Comparison of ENCODE assay signal across 1 cellular context in genomic region chr2:176132397-176133086, GRCh38.
TF ChIP-seq lines count a peak whose summit lies in the region.

No MANE protein-coding gene starts in this region.

TF ChIP-seq in WTC11, 78 proteins besides CTCF, POLR2A, EP300 and RAD21 (continued from another document):
- TF ChIP-seq ELF4 (CRISPR knock-in tag; IDR thresholded peaks at IDR 0.05; ENCODE audit: low read depth) = no peak
- no peak for TF ChIP-seq FOXJ3 (CRISPR knock-in tag; IDR thresholded peaks at IDR 0.05; ENCODE audit: borderline replicate concordance)
- TF ChIP-seq ZNF232 (CRISPR knock-in tag; IDR thresholded peaks at IDR 0.05) = no peak
- no peak for TF ChIP-seq KAT7 (CRISPR knock-in tag; IDR thresholded peaks at IDR 0.05; ENCODE audit: borderline replicate concordance)
- TF ChIP-seq STAT6 (CRISPR knock-in tag; conservative IDR thresholded peaks at IDR 0.05; ENCODE audit: low read depth) = no peak
- no peak for TF ChIP-seq HMGXB4 (CRISPR knock-in tag; IDR thresholded peaks at IDR 0.05)
- TF ChIP-seq ZBTB43 (CRISPR knock-in tag; IDR thresholded peaks at IDR 0.05) = no peak
- no peak for TF ChIP-seq E2F1 (CRISPR knock-in tag; IDR thresholded peaks at IDR 0.05)
- TF ChIP-seq ZNF425 (CRISPR knock-in tag; conservative IDR thresholded peaks at IDR 0.05) = no peak
- no peak for TF ChIP-seq AFF4 (CRISPR knock-in tag; IDR thresholded peaks at IDR 0.05; ENCODE audit: borderline replicate concordance)
- no peak for TF ChIP-seq ZNF532 (CRISPR knock-in tag; IDR thresholded peaks at IDR 0.05; ENCODE audit: borderline replicate concordance)
